8 cellular contexts compared by ENCODE assay signal in the genomic region with DNA sequence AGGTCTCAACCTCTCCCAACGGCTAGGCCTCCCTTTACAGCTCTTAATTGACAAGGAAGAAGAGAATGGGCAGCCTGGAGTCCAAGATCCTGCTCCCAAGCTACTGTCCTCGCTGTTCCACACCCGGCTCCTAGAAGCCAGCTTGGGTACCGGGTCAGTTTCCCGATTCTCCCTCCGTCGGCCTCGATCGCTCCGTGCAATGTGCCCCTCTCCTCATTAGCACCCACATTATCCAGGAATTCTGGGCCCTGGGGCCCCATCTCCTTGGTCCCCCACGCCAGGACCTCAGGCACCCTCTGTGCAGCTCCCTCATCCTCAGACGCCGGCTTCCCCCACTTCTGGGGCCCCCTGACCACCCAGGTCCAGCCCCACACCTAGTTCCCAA. TPM values are rescaled to one million over a fixed set of nuclear protein-coding genes. Genes with fewer than 3 reads are reported as not detected.
A peak's percentile ranks its signal among the peaks of the same experiment; 100 is the strongest.
DNase-seq lines count a peak whose midpoint lies in the region; ATAC-seq and TF ChIP-seq lines count a peak whose summit lies in the region.

No MANE protein-coding gene starts in this region.

- no peaks in the 10 kb centered on the region for H3K9me3 ChIP-seq in SJSA1 (replicated peaks)
- H3K9me3 ChIP-seq in esophagus squamous epithelium = no peaks in the 10 kb centered on the region

- no peak for TF ChIP-seq POLR2A in esophagus squamous epithelium (IDR thresholded peaks at IDR 0.05)

- intact Hi-C loops in esophagus squamous epithelium (cut with DNase I) = no loop called here

- ATAC-seq in HG02973 (IDR thresholded peaks at IDR 0.05; ENCODE audit: unreplicated experiment) = no peak

- DNase-seq in GM12864 (ENCODE audit: low read depth) (no peak), SJSA1 (ENCODE audit: low read depth in 1 of 2, low spot score in 2 of 2) (peak in 1 of 2 experiments; percentile 11), esophagus squamous epithelium (lab: John Stamatoyannopoulos, UW) (no peak), retinal pigment epithelial cell (ENCODE audit: low read depth) (no peak), NCI-H1092 (lab: John Stamatoyannopoulos, UW) (no peak), GOT3 (lab: John Stamatoyannopoulos, UW) (no peak)
- no peak for DNase-seq in activated CD8-positive, alpha-beta memory T cell treated with anti-CD3 and anti-CD28 coated beads, Interleukin-2, amount 50 U/mL, for 48 hours

- H3K4me3 ChIP-seq in GM12864 (ENCODE audit: low read depth, low read length) = peak overlapping the region; percentile 96
- peak overlapping the region; percentile 86 for H3K4me3 ChIP-seq in SJSA1
- peak overlapping the region; percentile 64 to 93 (median 86) for H3K4me3 ChIP-seq in esophagus squamous epithelium
- peak overlapping the region; percentile 95 for H3K4me3 ChIP-seq in retinal pigment epithelial cell (ENCODE audit: low read length)

- WGBS in esophagus squamous epithelium, 2 donors = 0 to 2% methylated on average over 10 to 11 of the region's 13 CpGs

- no peaks in the 10 kb centered on the region for H3K27me3 ChIP-seq in SJSA1 (replicated peaks)
- H3K27me3 ChIP-seq in esophagus squamous epithelium = no peaks in the 10 kb centered on the region

- peaks cover 16% of the 10 kb centered on the region for H3K36me3 ChIP-seq in SJSA1
- peaks cover 10 to 43% (median 22%) of the 10 kb centered on the region in 3 donors for H3K36me3 ChIP-seq in esophagus squamous epithelium

- peaks cover 7% of the 10 kb centered on the region for H3K4me1 ChIP-seq in SJSA1 (replicated peaks)
- peaks cover 15 to 47% (median 15%) of the 10 kb centered on the region in 3 donors for H3K4me1 ChIP-seq in esophagus squamous epithelium

- 0 out of 2 replicates have a peak overlapping the region, but pooled peaks have one; percentile 0 for H3K27ac ChIP-seq in SJSA1
- H3K27ac ChIP-seq in esophagus squamous epithelium = peak overlapping the region; percentile 91 to 99 (median 97)

- TF ChIP-seq CTCF in GM12864 (IDR thresholded peaks at IDR 0.05; ENCODE audit: low read depth, low read length, missing control alignments) (no peak), esophagus squamous epithelium (IDR thresholded peaks at IDR 0.05) (no peak), retinal pigment epithelial cell (conservative IDR thresholded peaks at IDR 0.05; ENCODE audit: low read depth, low read length) (no peak)

RNA-seq across cellular contexts. Expression of gene PCSK7, which starts 0.2 kb away (rescaled TPM):
- total RNA-seq in SJSA1 (2014; rRNA removed; shearing (Covaris generic)) = 27.1 and 34.3 TPM in 2 replicates
- total RNA-seq in esophagus squamous epithelium = 10 to 100 TPM; 28.7 to 53.3 (median 45.0) TPM

RNA-seq across cellular contexts. Expression of gene RNF214, which starts 0.8 kb away (rescaled TPM):
- total RNA-seq in SJSA1 (2014; rRNA removed; shearing (Covaris generic)) = 5.0 and 5.5 TPM in 2 replicates
- total RNA-seq in esophagus squamous epithelium = 10 to 100 TPM in 1 of 4 donors, 1 to 10 TPM in 3; 5.0 to 10.5 (median 5.6) TPM

RNA-seq across cellular contexts. Expression of gene TAGLN, which starts 32.5 kb away (rescaled TPM):
- 655 and 717 TPM in 2 replicates for total RNA-seq in SJSA1 (2014; rRNA removed; shearing (Covaris generic))
- total RNA-seq in esophagus squamous epithelium = 1,000 to 10,000 TPM in 1 of 4 donors, 100 to 1,000 TPM in 2, 10 to 100 TPM in 1; 64.8 to 1,356 (median 373) TPM

RNA-seq across cellular contexts. Expression of gene SIDT2, which starts 53.1 kb away (rescaled TPM):
- 2.1 and 3.5 TPM in 2 replicates for total RNA-seq in SJSA1 (2014; rRNA removed; shearing (Covaris generic))
- total RNA-seq in esophagus squamous epithelium = 10 to 100 TPM in 2 of 4 donors, 1 to 10 TPM in 2; 6.9 to 20.0 (median 9.4) TPM

RNA-seq across cellular contexts. Expression of gene BACE1-AS, which starts 59.5 kb away (rescaled TPM):
- 0.92 and 1.8 TPM in 2 replicates for total RNA-seq in SJSA1 (2014; rRNA removed; shearing (Covaris generic))
- total RNA-seq in esophagus squamous epithelium = 1 to 10 TPM; 2.0 to 5.7 (median 3.6) TPM
